In genomic region chr10:89042547-89042946, GRCh38 we compare ENCODE assay signal across 14 cellular contexts.
"Had no signal": no experiment of that assay in that cellular context is flagged by ENCODE, and none has a peak within 500 bp of the region (broad histone marks: within the 10 kb centered on the region; RNA-seq: fewer than 3 reads in every experiment).

No MANE protein-coding gene starts in this region.

- H3K4me1 ChIP-seq: thyroid gland, vagina had no signal

- H3K4me1 Mint-ChIP-seq: activated CD4-positive, alpha-beta T cell treated with anti-CD3 and anti-CD28 coated beads for 36 hours; activated CD8-positive, alpha-beta memory T cell treated with anti-CD3 and anti-CD28 coated beads, Interleukin-2, amount 10 ng/mL, durations not matched to agents 7 days and 5 days had no signal

- H3K4me3 Mint-ChIP-seq: activated CD4-positive, alpha-beta T cell treated with anti-CD3 and anti-CD28 coated beads for 36 hours; activated CD8-positive, alpha-beta memory T cell treated with anti-CD3 and anti-CD28 coated beads, Interleukin-2, amount 10 ng/mL, durations not matched to agents 7 days and 5 days; activated naive CD8-positive, alpha-beta T cell; WTC11 had no signal

- H3K4me3 ChIP-seq: coronary artery, esophagus muscularis mucosa, thyroid gland, vagina had no signal

- H3K36me3 ChIP-seq: esophagus muscularis mucosa, thyroid gland, vagina had no signal

- ATAC-seq: activated CD4-positive, alpha-beta T cell treated with anti-CD3 and anti-CD28 coated beads for 36 hours; activated CD8-positive, alpha-beta memory T cell treated with anti-CD3 and anti-CD28 coated beads, Interleukin-2, amount 10 ng/mL, durations not matched to agents 7 days and 5 days; WTC11 had no signal

- H3K27ac ChIP-seq: coronary artery, esophagus muscularis mucosa, thyroid gland, vagina had no signal

- H3K27me3 Mint-ChIP-seq: activated CD8-positive, alpha-beta memory T cell treated with anti-CD3 and anti-CD28 coated beads, Interleukin-2, amount 10 ng/mL, durations not matched to agents 7 days and 5 days; activated naive CD8-positive, alpha-beta T cell had no signal

- H3K9me3 Mint-ChIP-seq: WTC11 had no signal

- H3K27me3 ChIP-seq: esophagus muscularis mucosa, thyroid gland, vagina had no signal

- H3K27ac Mint-ChIP-seq: activated CD4-positive, alpha-beta T cell treated with anti-CD3 and anti-CD28 coated beads for 36 hours; activated CD8-positive, alpha-beta memory T cell treated with anti-CD3 and anti-CD28 coated beads, Interleukin-2, amount 10 ng/mL, durations not matched to agents 7 days and 5 days; activated naive CD8-positive, alpha-beta T cell; WTC11 had no signal

- H3K36me3 Mint-ChIP-seq: WTC11 had no signal

- H3K9me3 ChIP-seq: esophagus muscularis mucosa, thyroid gland, vagina had no signal

- DNase-seq: activated CD4-positive, alpha-beta T cell treated with anti-CD3 and anti-CD28 coated beads for 36 hours; activated CD4-positive, alpha-beta T cell treated with anti-CD3 and anti-CD28 coated beads, Interleukin-2, amount 50 U/mL, for 48 hours; activated CD8-positive, alpha-beta memory T cell treated with anti-CD3 and anti-CD28 coated beads, Interleukin-2, amount 10 ng/mL, durations not matched to agents 7 days and 5 days; caudate nucleus; occipital lobe; posterior cingulate gyrus; stimulated activated CD4-positive, alpha-beta T cell treated with anti-CD3 and anti-CD28 coated beads, Interleukin-2, amount 100 ng/mL, for 24 hours; stimulated activated naive CD4-positive, alpha-beta T cell treated with Interleukin-2 at 50 U/mL for 16 hours; thyroid gland had no signal
